ENCODE assay signal across 1 cellular context in the genomic region with DNA sequence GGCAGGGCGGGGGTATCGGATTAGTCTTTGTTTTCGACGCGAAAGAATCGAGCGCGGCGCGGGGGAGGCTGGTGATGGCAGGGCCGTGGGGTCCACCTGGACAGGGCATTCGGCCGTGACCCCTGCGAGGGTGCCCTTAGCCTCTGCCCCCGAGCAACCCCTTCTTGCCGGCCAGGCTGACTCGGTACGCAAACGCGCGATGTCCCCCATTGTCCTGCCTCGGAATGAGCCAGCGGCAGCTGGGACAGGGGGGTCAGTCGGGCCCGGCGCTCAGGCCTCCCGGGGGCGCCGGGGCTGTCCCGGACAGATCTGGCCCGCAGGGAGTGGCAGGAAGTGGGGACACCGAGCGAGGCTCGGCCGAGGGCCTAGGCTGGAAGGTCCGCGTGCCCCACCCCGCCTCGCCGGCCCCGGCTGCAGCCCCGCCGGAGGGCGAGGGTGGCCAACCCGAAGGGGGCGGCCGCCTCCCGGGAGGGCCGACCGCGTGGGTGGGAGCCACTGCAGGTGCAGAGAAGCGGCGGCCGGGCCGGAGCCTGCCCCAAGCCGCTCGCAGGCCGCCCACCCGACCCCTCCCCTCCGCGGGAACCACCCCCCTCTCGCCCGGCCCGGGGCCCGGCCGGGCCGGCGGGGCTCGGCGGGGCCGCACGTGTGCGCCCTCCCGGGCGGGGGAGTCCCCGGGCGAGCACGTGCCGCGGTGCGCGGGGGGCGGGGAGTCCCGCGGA.
TF ChIP-seq lines count a peak whose summit lies in the region.

A gene (plus strand): TSS at position 708 of the 719 bp plus-strand sequence. CDS start 1,494 bp downstream, outside the sequence.

TF ChIP-seq in HEK293, 187 proteins besides CTCF, POLR2A, EP300 and RAD21 (continued from another document):
- TF ChIP-seq, protein P1, sequence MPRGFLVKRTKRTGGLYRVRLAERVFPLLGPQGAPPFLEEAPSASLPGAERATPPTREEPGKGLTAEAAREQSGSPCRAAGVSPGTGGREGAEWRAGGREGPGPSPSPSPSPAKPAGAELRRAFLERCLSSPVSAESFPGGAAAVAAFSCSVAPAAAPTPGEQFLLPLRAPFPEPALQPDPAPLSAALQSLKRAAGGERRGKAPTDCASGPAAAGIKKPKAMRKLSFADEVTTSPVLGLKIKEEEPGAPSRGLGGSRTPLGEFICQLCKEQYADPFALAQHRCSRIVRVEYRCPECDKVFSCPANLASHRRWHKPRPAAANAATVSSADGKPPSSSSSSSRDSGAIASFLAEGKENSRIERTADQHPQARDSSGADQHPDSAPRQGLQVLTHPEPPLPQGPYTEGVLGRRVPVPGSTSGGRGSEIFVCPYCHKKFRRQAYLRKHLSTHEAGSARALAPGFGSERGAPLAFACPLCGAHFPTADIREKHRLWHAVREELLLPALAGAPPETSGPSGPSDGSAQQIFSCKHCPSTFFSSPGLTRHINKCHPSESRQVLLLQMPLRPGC (tag by site-specific recombination; IDR thresholded peaks at IDR 0.05): no peak
- peak; percentile 63 for TF ChIP-seq ZBTB20 (tag by site-specific recombination; IDR thresholded peaks at IDR 0.05)
- 0 out of 2 replicates have a peak, but pooled peaks have one; percentile 38 for TF ChIP-seq BCL11A (tag by site-specific recombination; IDR thresholded peaks at IDR 0.05; ENCODE audit: low read depth)
- peak; percentile 50 for TF ChIP-seq GLIS2 (tag by site-specific recombination; IDR thresholded peaks at IDR 0.05)
- no peak; the same call in 1 of the 2 replicates for TF ChIP-seq ZFHX2 (tag by site-specific recombination; conservative IDR thresholded peaks at IDR 0.05)
- TF ChIP-seq ZNF335 (tag by site-specific recombination; conservative IDR thresholded peaks at IDR 0.05): peak; percentile 62
- TF ChIP-seq, protein P2, sequence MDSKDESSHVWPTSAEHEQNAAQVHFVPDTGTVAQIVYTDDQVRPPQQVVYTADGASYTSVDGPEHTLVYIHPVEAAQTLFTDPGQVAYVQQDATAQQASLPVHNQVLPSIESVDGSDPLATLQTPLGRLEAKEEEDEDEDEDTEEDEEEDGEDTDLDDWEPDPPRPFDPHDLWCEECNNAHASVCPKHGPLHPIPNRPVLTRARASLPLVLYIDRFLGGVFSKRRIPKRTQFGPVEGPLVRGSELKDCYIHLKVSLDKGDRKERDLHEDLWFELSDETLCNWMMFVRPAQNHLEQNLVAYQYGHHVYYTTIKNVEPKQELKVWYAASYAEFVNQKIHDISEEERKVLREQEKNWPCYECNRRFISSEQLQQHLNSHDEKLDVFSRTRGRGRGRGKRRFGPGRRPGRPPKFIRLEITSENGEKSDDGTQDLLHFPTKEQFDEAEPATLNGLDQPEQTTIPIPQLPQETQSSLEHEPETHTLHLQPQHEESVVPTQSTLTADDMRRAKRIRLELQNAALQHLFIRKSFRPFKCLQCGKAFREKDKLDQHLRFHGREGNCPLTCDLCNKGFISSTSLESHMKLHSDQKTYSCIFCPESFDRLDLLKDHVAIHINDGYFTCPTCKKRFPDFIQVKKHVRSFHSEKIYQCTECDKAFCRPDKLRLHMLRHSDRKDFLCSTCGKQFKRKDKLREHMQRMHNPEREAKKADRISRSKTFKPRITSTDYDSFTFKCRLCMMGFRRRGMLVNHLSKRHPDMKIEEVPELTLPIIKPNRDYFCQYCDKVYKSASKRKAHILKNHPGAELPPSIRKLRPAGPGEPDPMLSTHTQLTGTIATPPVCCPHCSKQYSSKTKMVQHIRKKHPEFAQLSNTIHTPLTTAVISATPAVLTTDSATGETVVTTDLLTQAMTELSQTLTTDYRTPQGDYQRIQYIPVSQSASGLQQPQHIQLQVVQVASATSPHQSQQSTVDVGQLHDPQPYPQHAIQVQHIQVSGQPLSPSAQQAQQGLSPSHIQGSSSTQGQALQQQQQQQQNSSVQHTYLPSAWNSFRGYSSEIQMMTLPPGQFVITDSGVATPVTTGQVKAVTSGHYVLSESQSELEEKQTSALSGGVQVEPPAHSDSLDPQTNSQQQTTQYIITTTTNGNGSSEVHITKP (tag by site-specific recombination; IDR thresholded peaks at IDR 0.05): peak; percentile 41; the same call in 1 of the 2 replicates
- TF ChIP-seq, protein P3, sequence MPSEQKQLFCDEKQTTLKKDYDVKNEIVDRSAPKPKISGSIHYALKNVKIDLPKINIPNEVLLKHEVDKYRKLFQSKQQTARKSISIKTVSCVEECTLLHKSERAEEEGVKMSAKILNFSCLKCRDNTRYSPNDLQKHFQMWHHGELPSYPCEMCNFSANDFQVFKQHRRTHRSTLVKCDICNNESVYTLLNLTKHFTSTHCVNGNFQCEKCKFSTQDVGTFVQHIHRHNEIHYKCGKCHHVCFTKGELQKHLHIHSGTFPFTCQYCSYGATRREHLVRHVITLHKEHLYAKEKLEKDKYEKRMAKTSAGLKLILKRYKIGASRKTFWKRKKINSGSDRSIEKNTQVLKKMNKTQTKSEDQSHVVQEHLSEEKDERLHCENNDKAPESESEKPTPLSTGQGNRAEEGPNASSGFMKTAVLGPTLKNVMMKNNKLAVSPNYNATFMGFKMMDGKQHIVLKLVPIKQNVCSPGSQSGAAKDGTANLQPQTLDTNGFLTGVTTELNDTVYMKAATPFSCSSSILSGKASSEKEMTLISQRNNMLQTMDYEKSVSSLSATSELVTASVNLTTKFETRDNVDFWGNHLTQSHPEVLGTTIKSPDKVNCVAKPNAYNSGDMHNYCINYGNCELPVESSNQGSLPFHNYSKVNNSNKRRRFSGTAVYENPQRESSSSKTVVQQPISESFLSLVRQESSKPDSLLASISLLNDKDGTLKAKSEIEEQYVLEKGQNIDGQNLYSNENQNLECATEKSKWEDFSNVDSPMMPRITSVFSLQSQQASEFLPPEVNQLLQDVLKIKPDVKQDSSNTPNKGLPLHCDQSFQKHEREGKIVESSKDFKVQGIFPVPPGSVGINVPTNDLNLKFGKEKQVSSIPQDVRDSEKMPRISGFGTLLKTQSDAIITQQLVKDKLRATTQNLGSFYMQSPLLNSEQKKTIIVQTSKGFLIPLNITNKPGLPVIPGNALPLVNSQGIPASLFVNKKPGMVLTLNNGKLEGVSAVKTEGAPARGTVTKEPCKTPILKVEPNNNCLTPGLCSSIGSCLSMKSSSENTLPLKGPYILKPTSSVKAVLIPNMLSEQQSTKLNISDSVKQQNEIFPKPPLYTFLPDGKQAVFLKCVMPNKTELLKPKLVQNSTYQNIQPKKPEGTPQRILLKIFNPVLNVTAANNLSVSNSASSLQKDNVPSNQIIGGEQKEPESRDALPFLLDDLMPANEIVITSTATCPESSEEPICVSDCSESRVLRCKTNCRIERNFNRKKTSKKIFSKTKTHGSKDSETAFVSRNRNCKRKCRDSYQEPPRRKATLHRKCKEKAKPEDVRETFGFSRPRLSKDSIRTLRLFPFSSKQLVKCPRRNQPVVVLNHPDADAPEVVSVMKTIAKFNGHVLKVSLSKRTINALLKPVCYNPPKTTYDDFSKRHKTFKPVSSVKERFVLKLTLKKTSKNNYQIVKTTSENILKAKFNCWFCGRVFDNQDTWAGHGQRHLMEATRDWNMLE (tag by site-specific recombination; conservative IDR thresholded peaks at IDR 0.05; ENCODE audit: low read depth): no peak
- TF ChIP-seq, protein P4, sequence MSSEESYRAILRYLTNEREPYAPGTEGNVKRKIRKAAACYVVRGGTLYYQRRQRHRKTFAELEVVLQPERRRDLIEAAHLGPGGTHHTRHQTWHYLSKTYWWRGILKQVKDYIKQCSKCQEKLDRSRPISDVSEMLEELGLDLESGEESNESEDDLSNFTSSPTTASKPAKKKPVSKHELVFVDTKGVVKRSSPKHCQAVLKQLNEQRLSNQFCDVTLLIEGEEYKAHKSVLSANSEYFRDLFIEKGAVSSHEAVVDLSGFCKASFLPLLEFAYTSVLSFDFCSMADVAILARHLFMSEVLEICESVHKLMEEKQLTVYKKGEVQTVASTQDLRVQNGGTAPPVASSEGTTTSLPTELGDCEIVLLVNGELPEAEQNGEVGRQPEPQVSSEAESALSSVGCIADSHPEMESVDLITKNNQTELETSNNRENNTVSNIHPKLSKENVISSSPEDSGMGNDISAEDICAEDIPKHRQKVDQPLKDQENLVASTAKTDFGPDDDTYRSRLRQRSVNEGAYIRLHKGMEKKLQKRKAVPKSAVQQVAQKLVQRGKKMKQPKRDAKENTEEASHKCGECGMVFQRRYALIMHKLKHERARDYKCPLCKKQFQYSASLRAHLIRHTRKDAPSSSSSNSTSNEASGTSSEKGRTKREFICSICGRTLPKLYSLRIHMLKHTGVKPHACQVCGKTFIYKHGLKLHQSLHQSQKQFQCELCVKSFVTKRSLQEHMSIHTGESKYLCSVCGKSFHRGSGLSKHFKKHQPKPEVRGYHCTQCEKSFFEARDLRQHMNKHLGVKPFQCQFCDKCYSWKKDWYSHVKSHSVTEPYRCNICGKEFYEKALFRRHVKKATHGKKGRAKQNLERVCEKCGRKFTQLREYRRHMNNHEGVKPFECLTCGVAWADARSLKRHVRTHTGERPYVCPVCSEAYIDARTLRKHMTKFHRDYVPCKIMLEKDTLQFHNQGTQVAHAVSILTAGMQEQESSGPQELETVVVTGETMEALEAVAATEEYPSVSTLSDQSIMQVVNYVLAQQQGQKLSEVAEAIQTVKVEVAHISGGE (tag by site-specific recombination; conservative IDR thresholded peaks at IDR 0.05; ENCODE audit: low read depth): no peak
- no peak for TF ChIP-seq ZNF501 (tag by site-specific recombination; IDR thresholded peaks at IDR 0.05)
- no peak for TF ChIP-seq ZNF600 (tag by site-specific recombination; IDR thresholded peaks at IDR 0.05)
- TF ChIP-seq KLF9 (tag by site-specific recombination; IDR thresholded peaks at IDR 0.05; ENCODE audit: low read depth): no peak
- TF ChIP-seq, protein P5, sequence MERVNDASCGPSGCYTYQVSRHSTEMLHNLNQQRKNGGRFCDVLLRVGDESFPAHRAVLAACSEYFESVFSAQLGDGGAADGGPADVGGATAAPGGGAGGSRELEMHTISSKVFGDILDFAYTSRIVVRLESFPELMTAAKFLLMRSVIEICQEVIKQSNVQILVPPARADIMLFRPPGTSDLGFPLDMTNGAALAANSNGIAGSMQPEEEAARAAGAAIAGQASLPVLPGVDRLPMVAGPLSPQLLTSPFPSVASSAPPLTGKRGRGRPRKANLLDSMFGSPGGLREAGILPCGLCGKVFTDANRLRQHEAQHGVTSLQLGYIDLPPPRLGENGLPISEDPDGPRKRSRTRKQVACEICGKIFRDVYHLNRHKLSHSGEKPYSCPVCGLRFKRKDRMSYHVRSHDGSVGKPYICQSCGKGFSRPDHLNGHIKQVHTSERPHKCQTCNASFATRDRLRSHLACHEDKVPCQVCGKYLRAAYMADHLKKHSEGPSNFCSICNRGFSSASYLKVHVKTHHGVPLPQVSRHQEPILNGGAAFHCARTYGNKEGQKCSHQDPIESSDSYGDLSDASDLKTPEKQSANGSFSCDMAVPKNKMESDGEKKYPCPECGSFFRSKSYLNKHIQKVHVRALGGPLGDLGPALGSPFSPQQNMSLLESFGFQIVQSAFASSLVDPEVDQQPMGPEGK (tag by site-specific recombination; IDR thresholded peaks at IDR 0.05): peak; percentile 41; the same call in 1 of the 2 replicates
TF ChIP-seq in HEK293: peak in this region for 10.
